ENCODE assay signal across 19 cellular contexts in the genomic region with DNA sequence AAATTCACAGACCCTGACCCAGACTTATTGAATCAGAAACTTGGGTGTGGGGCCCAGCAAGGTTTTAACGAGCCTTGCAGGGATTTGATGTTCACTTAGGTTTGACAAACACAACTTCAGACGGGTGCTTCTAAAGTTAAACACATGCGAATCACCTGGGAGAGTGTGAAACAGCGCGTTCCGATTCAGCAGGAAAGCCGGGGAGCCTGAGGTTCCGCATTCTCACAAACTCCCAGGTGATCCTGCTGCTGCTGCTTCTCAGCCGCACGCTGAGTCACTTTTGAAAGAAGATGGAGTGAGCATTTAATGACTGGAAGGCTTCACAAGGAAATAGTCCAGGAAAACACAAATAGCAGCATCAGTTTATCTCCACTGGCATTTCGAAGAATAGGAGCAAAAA.
"Had no signal": no experiment of that assay in that cellular context is flagged by ENCODE, and none has a peak within 500 bp of the region (broad histone marks: within the 10 kb centered on the region; RNA-seq: fewer than 3 reads in every experiment).

No MANE protein-coding gene starts in this region.

- H3K9me3 ChIP-seq: esophagus muscularis mucosa, lower lobe of right lung, stomach, suprapubic skin, tibial nerve, uterus had no signal

- H3K4me1 ChIP-seq: lower lobe of right lung, parathyroid adenoma, stomach, uterus had no signal

- H3K36me3 ChIP-seq: esophagus muscularis mucosa, lower lobe of right lung, stomach, suprapubic skin, tibial nerve, uterus had no signal

- H3K4me3 ChIP-seq: esophagus muscularis mucosa, lower lobe of right lung, stomach, suprapubic skin, tibial nerve, uterus had no signal

- DNase-seq: activated CD4-positive, alpha-beta T cell treated with anti-CD3 and anti-CD28 coated beads for 1 hour; activated CD8-positive, alpha-beta memory T cell treated with anti-CD3 and anti-CD28 coated beads, Interleukin-2, amount 50 U/mL, for 4 hours; activated naive CD4-positive, alpha-beta T cell treated with anti-CD3 and anti-CD28 coated beads for 36 hours; activated T-cell treated with anti-CD3 and anti-CD28 coated beads, Interleukin-2, amount 50 U/mL, for 4 hours; effector memory CD4-positive, alpha-beta T cell; glutamatergic neuron; left colon; lower lobe of right lung; naive B cell; small intestine; stimulated activated CD4-positive, alpha-beta T cell treated with anti-CD3 and anti-CD28 coated beads, Interleukin-2, amount 100 ng/mL, for 24 hours; stomach; T-helper 1 cell; T-helper 9 cell; uterus had no signal

- H3K27me3 ChIP-seq: esophagus muscularis mucosa, stomach, suprapubic skin, tibial nerve, uterus had no signal

- H3K27ac ChIP-seq: esophagus muscularis mucosa, lower lobe of right lung, parathyroid adenoma, stomach, suprapubic skin, uterus had no signal

- ATAC-seq: activated T-cell treated with anti-CD3 and anti-CD28 coated beads, Interleukin-2, amount 50 U/mL, for 4 hours; left colon; lower lobe of right lung had no signal
